Comparison of ENCODE assay signal across 14 cellular contexts in genomic region chr17:6774906-6775305, GRCh38. TPM values are rescaled to one million over a fixed set of nuclear protein-coding genes. Genes with fewer than 3 reads are reported as not detected.
"Had no signal": no experiment of that assay in that cellular context is flagged by ENCODE, and none has a peak within 500 bp of the region (broad histone marks: within the 10 kb centered on the region; RNA-seq: fewer than 3 reads in every experiment).

No MANE protein-coding gene starts in this region.

RNA-seq across cellular contexts. Expression of gene FBXO39, which starts 1.1 kb away (rescaled TPM):
- total RNA-seq: activated CD4-positive, alpha-beta memory T cell treated with anti-CD3 and anti-CD28 coated beads for 36 hours; activated CD8-positive, alpha-beta memory T cell treated with anti-CD3 and anti-CD28 coated beads for 36 hours; activated CD8-positive, alpha-beta T cell treated with anti-CD3 and anti-CD28 coated beads for 36 hours; WTC11 had no signal

RNA-seq across cellular contexts. Expression of gene TEKT1, which starts 56.6 kb away (rescaled TPM):
- total RNA-seq: activated B cell treated with CpG ODN at 0.5 μM for 24 hours; activated CD4-positive, alpha-beta memory T cell treated with anti-CD3 and anti-CD28 coated beads for 36 hours; activated CD4-positive, alpha-beta memory T cell treated with anti-CD3 and anti-CD28 coated beads, Interleukin-2, amount 10 ng/mL, durations not matched to agents 7 days and 5 days; activated CD4-positive, alpha-beta T cell treated with anti-CD3 and anti-CD28 coated beads for 36 hours; activated CD4-positive, alpha-beta T cell treated with anti-CD3 and anti-CD28 coated beads, Interleukin-2, amount 10 ng/mL, durations not matched to agents 24 days and 14 days; activated CD4-positive, alpha-beta T cell treated with anti-CD3 and anti-CD28 coated beads, Interleukin-2, amount 10 ng/mL, durations not matched to agents 7 days and 5 days; activated CD8-positive, alpha-beta memory T cell treated with anti-CD3 and anti-CD28 coated beads for 36 hours; activated CD8-positive, alpha-beta memory T cell treated with anti-CD3 and anti-CD28 coated beads, Interleukin-2, amount 10 ng/mL, durations not matched to agents 7 days and 5 days; activated CD8-positive, alpha-beta T cell treated with anti-CD3 and anti-CD28 coated beads for 36 hours; activated CD8-positive, alpha-beta T cell treated with anti-CD3 and anti-CD28 coated beads, Interleukin-2, amount 10 ng/mL, durations not matched to agents 7 days and 5 days; T-cell; T-helper 1 cell treated with Interleukin-12 subunit alpha and Interleukin-12 subunit beta and Interleukin-4 antibody, amounts not matched to agents 30 ng/mL and 1 ng/mL, for 36 hours; T-helper 2 cell treated with Interferon-gamma antibody and Interleukin-4, amounts not matched to agents 100 ng/mL and 5 ng/mL, for 36 hours had no signal
